ENCODE assay signal across 8 cellular contexts in the genomic region with DNA sequence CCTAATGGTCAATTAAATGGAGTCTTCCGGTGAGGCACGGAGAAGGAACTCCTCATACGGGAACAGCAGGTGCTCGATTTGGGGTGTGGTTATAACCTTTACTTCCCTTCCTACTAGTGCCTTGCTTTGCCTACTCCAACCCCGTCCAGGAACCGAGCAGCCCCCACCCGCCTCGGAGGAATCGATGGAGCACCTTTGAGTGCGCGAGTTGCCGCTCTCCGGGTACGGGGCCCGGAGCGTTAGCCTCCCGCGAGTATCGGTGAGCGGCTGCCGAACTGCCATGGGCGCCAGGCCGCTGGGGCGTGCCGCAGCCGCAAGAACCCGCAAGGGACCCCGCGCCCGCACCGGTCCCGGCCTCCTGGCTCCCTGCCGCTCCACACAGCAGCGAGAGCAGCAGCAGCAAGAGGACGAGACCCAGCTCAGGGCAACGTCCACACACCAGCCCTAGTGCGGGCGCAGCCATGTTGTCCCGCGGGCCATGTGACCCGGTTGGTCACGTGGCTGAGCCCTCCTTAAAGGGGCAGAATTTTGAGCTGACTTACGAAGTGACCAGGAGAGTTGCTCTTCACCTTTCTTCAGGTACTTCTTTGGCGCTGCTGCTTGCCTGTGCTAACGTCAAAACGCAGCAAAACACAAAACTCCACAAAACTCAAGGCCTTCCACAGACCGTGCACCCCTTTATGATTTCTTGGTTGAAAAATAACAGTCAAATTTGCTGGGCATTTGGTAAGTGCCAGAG. TPM values are rescaled to one million over a fixed set of nuclear protein-coding genes. Genes with fewer than 3 reads are reported as not detected.
DNase-seq lines count a peak whose midpoint lies in the region; ATAC-seq and TF ChIP-seq lines count a peak whose summit lies in the region.

Gene SUMF1, minus strand, starts transcription at position 487 of the 739 bp plus-strand sequence. Its CDS starts 24 bp downstream, at position 463.

- ATAC-seq in GM18861 (IDR thresholded peaks at IDR 0.05; ENCODE audit: unreplicated experiment) (peak; percentile 100), HG03095 (IDR thresholded peaks at IDR 0.05; ENCODE audit: unreplicated experiment) (peak; percentile 100), left colon (peak; percentile 99)

- peak within 1 kb of the TSS; percentile 83 to 90 for H3K9ac ChIP-seq in colonic mucosa (ENCODE audit: low read depth in 2 of 2, low read length in 2 of 2)

- H3K4me3 ChIP-seq in colonic mucosa: peak within 1 kb of the TSS; percentile 93

- peak; percentile 93 for DNase-seq in AG08395 (ENCODE audit: low spot score)
- DNase-seq in NCI-H345 (lab: John Stamatoyannopoulos, UW): peak; percentile 70
- DNase-seq in activated CD4-positive, alpha-beta T cell treated with anti-CD3 and anti-CD28 coated beads, Interleukin-2, amount 10 ng/mL, durations not matched to agents 24 days and 14 days: peak; percentile 93
- DNase-seq in colonic mucosa: peak; percentile 89
- DNase-seq in left colon: peak; percentile 76 to 87
- peak; percentile 38 to 70 (median 58) for DNase-seq in stimulated activated CD4-positive, alpha-beta T cell treated with anti-CD3 and anti-CD28 coated beads, Interleukin-1b, Interleukin-23, amount 100 ng/mL, for 24 hours (ENCODE audit: low read depth in 4 of 4, low spot score in 1 of 4)

- H3K27me3 ChIP-seq in colonic mucosa: no peaks in the 10 kb centered on the region

- H3K27ac Mint-ChIP-seq in activated CD4-positive, alpha-beta T cell treated with anti-CD3 and anti-CD28 coated beads, Interleukin-2, amount 10 ng/mL, durations not matched to agents 24 days and 14 days: peak within 1 kb of the TSS; percentile 96

- no peaks in the 10 kb centered on the region for H3K36me3 ChIP-seq in colonic mucosa

- no peaks in the 10 kb centered on the region for H3K36me3 Mint-ChIP-seq in activated CD4-positive, alpha-beta T cell treated with anti-CD3 and anti-CD28 coated beads, Interleukin-2, amount 10 ng/mL, durations not matched to agents 24 days and 14 days (ENCODE audit: low read depth)

- no peaks in the 10 kb centered on the region for H3K9me3 ChIP-seq in colonic mucosa

- intact Hi-C loops in activated CD4-positive, alpha-beta T cell treated with anti-CD3 and anti-CD28 coated beads, Interleukin-2, amount 10 ng/mL, durations not matched to agents 24 days and 14 days (cut with micrococcal nuclease): loop anchor here (1.0 to 2.0 kb wide), 3 partner anchors 26 to 116 kb away; partner anchors contain the start of gene ITPR1
- intact Hi-C loops in colonic mucosa (cut with DNase I) (no loop called here), left colon (cut with DNase I, micrococcal nuclease) (no loop called here)

- peak within 1 kb of the TSS; percentile 92 for H3K4me3 Mint-ChIP-seq in activated CD4-positive, alpha-beta T cell treated with anti-CD3 and anti-CD28 coated beads, Interleukin-2, amount 10 ng/mL, durations not matched to agents 24 days and 14 days

- peaks cover 1% of the 10 kb centered on the region for H3K27me3 Mint-ChIP-seq in activated CD4-positive, alpha-beta T cell treated with anti-CD3 and anti-CD28 coated beads, Interleukin-2, amount 10 ng/mL, durations not matched to agents 24 days and 14 days

- peaks cover 12% of the 10 kb centered on the region for H3K4me1 Mint-ChIP-seq in activated CD4-positive, alpha-beta T cell treated with anti-CD3 and anti-CD28 coated beads, Interleukin-2, amount 10 ng/mL, durations not matched to agents 24 days and 14 days

- H3K4me1 ChIP-seq in colonic mucosa: no peaks in the 10 kb centered on the region

- no peak for TF ChIP-seq CTCF in colonic mucosa (IDR thresholded peaks at IDR 0.05)

- no peaks in the 10 kb centered on the region for H3K9me3 Mint-ChIP-seq in activated CD4-positive, alpha-beta T cell treated with anti-CD3 and anti-CD28 coated beads, Interleukin-2, amount 10 ng/mL, durations not matched to agents 24 days and 14 days

- H3K27ac ChIP-seq in colonic mucosa: peak within 1 kb of the TSS; percentile 82

RNA-seq across cellular contexts. Expression of gene SUMF1, which starts in this region (rescaled TPM):
- total RNA-seq in activated CD4-positive, alpha-beta T cell treated with anti-CD3 and anti-CD28 coated beads, Interleukin-2, amount 10 ng/mL, durations not matched to agents 24 days and 14 days: 6.7 and 7.4 TPM in 2 replicates
- total RNA-seq in colonic mucosa (10 to 100 TPM; 37.6 to 43.9 TPM), left colon (10 to 100 TPM; 35.1 to 39.3 TPM)

Comparison
In these comparisons a context has a peak if more than half of its experiments do, and no peak if none do; other contexts are left out.
1. Peak in every context shown above with its lines: DNase-seq, ATAC-seq, H3K4me3 ChIP-seq and H3K27ac ChIP-seq.